3 cellular contexts compared by ENCODE assay signal in genomic region chr22:44335066-44335839, GRCh38.
TF ChIP-seq lines count a peak whose summit lies in the region.

No MANE protein-coding gene starts in this region.

TF ChIP-seq in HEK293, 187 proteins besides CTCF, POLR2A, EP300 and RAD21:
- 0 out of 2 replicates have a peak, but pooled peaks have one; percentile 16 for TF ChIP-seq ZBTB48 (tag by site-specific recombination; IDR thresholded peaks at IDR 0.05)
- no peak for TF ChIP-seq ZXDB (tag by site-specific recombination; IDR thresholded peaks at IDR 0.05)
- peak; percentile 94 for TF ChIP-seq ZNF18 (tag by site-specific recombination; IDR thresholded peaks at IDR 0.05)
- 0 out of 2 replicates have a peak, but pooled peaks have one; percentile 31 for TF ChIP-seq ZNF266 (tag by site-specific recombination; IDR thresholded peaks at IDR 0.05; ENCODE audit: low read depth)
- 0 out of 2 replicates have a peak, but pooled peaks have one; percentile 17 for TF ChIP-seq KLF7 (tag by site-specific recombination; IDR thresholded peaks at IDR 0.05; ENCODE audit: borderline replicate concordance)
- TF ChIP-seq ZBTB6 (tag by site-specific recombination; IDR thresholded peaks at IDR 0.05): no peak
- no peak for TF ChIP-seq ZNF302 (tag by site-specific recombination; IDR thresholded peaks at IDR 0.05; ENCODE audit: low read depth)
- peak; percentile 83 for TF ChIP-seq EGR2 (tag by site-specific recombination; IDR thresholded peaks at IDR 0.05; ENCODE audit: low read depth)
- peak; percentile 8; the same call in 1 of the 2 replicates for TF ChIP-seq ZNF670 (tag by site-specific recombination; IDR thresholded peaks at IDR 0.05; ENCODE audit: low read depth)
- TF ChIP-seq ZNF488 (tag by site-specific recombination; IDR thresholded peaks at IDR 0.05): peak; percentile 21; the same call in 1 of the 2 replicates
- 0 out of 2 replicates have a peak, but pooled peaks have one; percentile 21 for TF ChIP-seq ZNF645 (tag by site-specific recombination; IDR thresholded peaks at IDR 0.05)
- TF ChIP-seq ZFHX2 (tag by site-specific recombination; conservative IDR thresholded peaks at IDR 0.05): peak; percentile 79

TF ChIP-seq in GM12878, 131 proteins besides CTCF, POLR2A, EP300 and RAD21:
- TF ChIP-seq SMAD5 (IDR thresholded peaks at IDR 0.05; ENCODE audit: low read depth): no peak
- no peak for TF ChIP-seq MEF2B (IDR thresholded peaks at IDR 0.05; ENCODE audit: partially characterized antibody, poor library complexity, severe bottlenecking)
- no peak for TF ChIP-seq REST (IDR thresholded peaks at IDR 0.05; ENCODE audit: low read depth, low read length)
- TF ChIP-seq IRF5 (IDR thresholded peaks at IDR 0.05; ENCODE audit: borderline replicate concordance): no peak
- TF ChIP-seq ZZZ3 (IDR thresholded peaks at IDR 0.05; ENCODE audit: control insufficient read depth, insufficient read length, low read depth): no peak
- no peak for TF ChIP-seq KLF5 (IDR thresholded peaks at IDR 0.05; ENCODE audit: partially characterized antibody)
- TF ChIP-seq SUPT20H (IDR thresholded peaks at IDR 0.05; ENCODE audit: borderline replicate concordance, control insufficient read depth, low read depth, low read length): no peak
- no peak for TF ChIP-seq IKZF1 (conservative IDR thresholded peaks at IDR 0.05)
- TF ChIP-seq ELK1 (IDR thresholded peaks at IDR 0.05; ENCODE audit: low read depth, low read length): no peak
- TF ChIP-seq LARP7 (IDR thresholded peaks at IDR 0.05): no peak
- no peak for TF ChIP-seq SUZ12 (IDR thresholded peaks at IDR 0.05; ENCODE audit: unreplicated experiment)
- TF ChIP-seq KDM1A (IDR thresholded peaks at IDR 0.05; ENCODE audit: borderline replicate concordance): no peak
TF ChIP-seq in GM12878: peak in this region for 0.

TF ChIP-seq in H1, 55 proteins besides CTCF, POLR2A, EP300 and RAD21:
- TF ChIP-seq BACH1 (IDR thresholded peaks at IDR 0.05; ENCODE audit: low read length) (no peak), FOSL1 (IDR thresholded peaks at IDR 0.05; ENCODE audit: insufficient read depth, low read depth, low read length) (no peak)
